Comparison of ENCODE assay signal across 18 cellular contexts in the genomic region with DNA sequence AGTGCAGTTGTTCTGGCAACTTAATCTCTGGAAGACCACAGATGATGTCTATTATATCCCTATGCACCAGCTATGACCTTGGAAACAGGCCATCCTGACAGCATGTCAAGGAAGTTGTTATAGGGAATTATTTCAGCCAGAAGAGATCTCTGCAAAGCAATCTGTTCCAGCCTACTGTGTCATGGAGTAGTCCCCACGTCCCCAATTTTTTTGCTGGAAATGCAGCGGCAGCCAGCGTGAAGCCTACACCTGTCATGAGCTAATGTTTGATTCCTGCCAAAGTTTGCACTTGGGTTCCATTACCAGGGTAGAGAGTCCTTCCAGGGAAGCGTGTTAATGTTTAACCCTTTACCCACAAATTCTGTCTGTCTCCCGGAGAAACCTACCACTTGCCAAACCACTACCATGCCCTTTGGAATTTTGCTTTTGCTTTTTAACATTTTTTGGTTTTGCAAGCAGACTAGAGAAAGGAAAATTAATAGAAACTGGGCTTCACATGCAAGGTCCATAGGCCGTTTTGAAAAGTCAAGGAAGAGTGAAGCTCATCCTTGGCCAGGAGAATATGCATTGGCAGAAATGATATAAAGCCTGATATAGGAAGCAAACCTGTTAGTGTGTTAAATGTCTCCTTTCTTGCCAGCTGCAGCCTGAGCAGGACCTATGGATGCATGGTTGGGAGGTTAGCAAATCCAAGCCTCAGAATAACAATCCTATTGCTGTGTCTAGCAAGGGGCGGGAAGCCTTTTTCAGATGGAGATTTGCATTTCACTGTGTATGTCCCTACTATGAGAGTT.
A peak's percentile ranks its signal among the peaks of the same experiment; 100 is the strongest.
DNase-seq lines count a peak whose midpoint lies in the region; ATAC-seq, FAIRE-seq and TF ChIP-seq lines count a peak whose summit lies in the region.
"Had no signal": no experiment of that assay in that cellular context is flagged by ENCODE, and none has a peak within 500 bp of the region (broad histone marks: within the 10 kb centered on the region; RNA-seq: fewer than 3 reads in every experiment).

No MANE protein-coding gene starts in this region.

- no peak for FAIRE-seq in pancreas (lab: Jason Lieb, UNC)

- no peak overlapping the region for H3K4me3 ChIP-seq in pancreas

- no peaks in the 10 kb centered on the region for H3K36me3 ChIP-seq in pancreas
- H3K36me3 ChIP-seq: BE2C had no signal

- no peak for TF ChIP-seq CTCF in pancreas (IDR thresholded peaks at IDR 0.05)

- H3K9me3 ChIP-seq in pancreas: no peaks in the 10 kb centered on the region
- H3K9me3 ChIP-seq: BE2C had no signal

- peak; percentile 3 for DNase-seq in DMS79 (lab: John Stamatoyannopoulos, UW)
- peak; percentile 76 for DNase-seq in NCI-H2029 (lab: John Stamatoyannopoulos, UW)
- DNase-seq in glomerular visceral epithelial cell (ENCODE audit: extremely low spot score): peak; percentile 95
- DNase-seq in pancreas: no peak
- no peak for DNase-seq in HCEC 1CT
- DNase-seq in hepatic stellate cell (ENCODE audit: low spot score): no peak
- no peak for DNase-seq in stimulated activated CD4-positive, alpha-beta T cell treated with anti-CD3 and anti-CD28 coated beads, Interleukin-4, amount 100 ng/mL, for 4 hours
- DNase-seq: activated CD4-positive, alpha-beta memory T cell treated with anti-CD3 and anti-CD28 coated beads for 36 hours; aorta; BE2C; NCI-H1930; SHP77 treated with DMSO at 0.1 percent for 48 hours; stimulated activated CD4-positive, alpha-beta T cell treated with anti-CD3 and anti-CD28 coated beads, Interleukin-12 subunit alpha, Interleukin-12 subunit beta, amount 100 ng/mL, for 4 hours; substantia nigra; T-helper 9 cell had no signal

- no peaks in the 10 kb centered on the region for H3K27me3 ChIP-seq in pancreas
- H3K27me3 ChIP-seq: BE2C had no signal

- intact Hi-C loops in pancreas (cut with DNase I): no loop called here

- H3K27ac ChIP-seq in pancreas: no peak overlapping the region
- H3K27ac ChIP-seq: HL-60 had no signal

- 28 to 29% methylated on average over 7 of the region's 7 CpGs for WGBS in pancreas, 2 donors

- H3K4me1 ChIP-seq in pancreas: no peaks in the 10 kb centered on the region
- H3K4me1 ChIP-seq: BE2C had no signal

- ATAC-seq in pancreas: peak in 3 of 4 donors; percentile 68 to 75 (median 73)
- ATAC-seq in HG03521 (IDR thresholded peaks at IDR 0.05; ENCODE audit: unreplicated experiment): no peak
- ATAC-seq: activated T-helper 17 cell treated with anti-CD3 and anti-CD28 coated beads, Interleukin-2, amount 50 U/mL, for 72 hours had no signal

Comparison
In these comparisons a context has a peak if more than half of its experiments do, and no peak if none do; other contexts are left out.
1. DNase-seq: peak in DMS79 (single experiment), NCI-H2029 (single experiment) and glomerular visceral epithelial cell (single experiment); none in pancreas (0 of 6), HCEC 1CT (single experiment), hepatic stellate cell (single experiment) and stimulated activated CD4-positive, alpha-beta T cell treated with anti-CD3 and anti-CD28 coated beads, Interleukin-4, amount 100 ng/mL, for 4 hours (0 of 2).